In the genomic region with DNA sequence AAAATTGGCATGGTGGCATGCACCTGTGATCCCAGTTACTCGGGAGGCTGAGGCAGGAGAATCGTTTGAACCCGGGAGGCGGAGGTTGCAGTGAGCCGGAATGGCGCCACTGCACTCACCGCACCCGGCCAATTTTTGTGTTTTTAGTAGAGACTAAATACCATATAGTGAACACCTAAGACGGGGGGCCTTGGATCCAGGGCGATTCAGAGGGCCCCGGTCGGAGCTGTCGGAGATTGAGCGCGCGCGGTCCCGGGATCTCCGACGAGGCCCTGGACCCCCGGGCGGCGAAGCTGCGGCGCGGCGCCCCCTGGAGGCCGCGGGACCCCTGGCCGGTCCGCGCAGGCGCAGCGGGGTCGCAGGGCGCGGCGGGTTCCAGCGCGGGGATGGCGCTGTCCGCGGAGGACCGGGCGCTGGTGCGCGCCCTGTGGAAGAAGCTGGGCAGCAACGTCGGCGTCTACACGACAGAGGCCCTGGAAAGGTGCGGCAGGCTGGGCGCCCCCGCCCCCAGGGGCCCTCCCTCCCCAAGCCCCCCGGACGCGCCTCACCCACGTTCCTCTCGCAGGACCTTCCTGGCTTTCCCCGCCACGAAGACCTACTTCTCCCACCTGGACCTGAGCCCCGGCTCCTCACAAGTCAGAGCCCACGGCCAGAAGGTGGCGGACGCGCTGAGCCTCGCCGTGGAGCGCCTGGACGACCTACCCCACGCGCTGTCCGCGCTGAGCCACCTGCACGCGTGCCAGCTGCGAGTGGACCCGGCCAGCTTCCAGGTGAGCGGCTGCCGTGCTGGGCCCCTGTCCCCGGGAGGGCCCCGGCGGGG, we compare ENCODE assay signal across 8 cellular contexts. TPM values are rescaled to one million over a fixed set of nuclear protein-coding genes. Genes with fewer than 3 reads are reported as not detected.
DNase-seq lines count a peak whose midpoint lies in the region; ATAC-seq and TF ChIP-seq lines count a peak whose summit lies in the region.

A gene (plus strand): TSS at position 359 of the 820 bp plus-strand sequence. CDS start 28 bp downstream, at position 387.

- H3K27ac ChIP-seq in left lung (no peak within 1 kb of the TSS), stomach smooth muscle (ENCODE audit: low read length) (no peak within 1 kb of the TSS)

- peaks cover 21% of the 10 kb centered on the region for H3K27me3 Mint-ChIP-seq in central memory CD8-positive, alpha-beta T cell

- H3K9ac ChIP-seq in stomach smooth muscle (ENCODE audit: low read length in 2 of 2) = no peak within 1 kb of the TSS

- H3K4me3 ChIP-seq in left lung (peak within 1 kb of the TSS in 1 of 2 donors; percentile 1), stomach smooth muscle (ENCODE audit: low read length in 2 of 2) (peak within 1 kb of the TSS; percentile 49 to 61)

- H3K9me3 ChIP-seq in left lung (no peaks in the 10 kb centered on the region), stomach smooth muscle (ENCODE audit: control insufficient read depth in 2 of 2, low read length in 2 of 2) (no peaks in the 10 kb centered on the region)

- H3K27me3 ChIP-seq in left lung (peaks cover 42 to 58% of the 10 kb centered on the region in 2 donors), stomach smooth muscle (ENCODE audit: control insufficient read depth in 1 of 2, insufficient read depth in 2 of 2, low read length in 2 of 2) (peaks cover 25 to 46% of the 10 kb centered on the region in 2 donors)

- peaks cover 0 to 4% of the 10 kb centered on the region in 2 donors for H3K36me3 ChIP-seq in left lung
- H3K36me3 ChIP-seq in stomach smooth muscle (ENCODE audit: control insufficient read depth in 2 of 2, insufficient read depth in 2 of 2, low read length in 2 of 2) = no peaks in the 10 kb centered on the region

- DNase-seq in NCI-H345 (lab: John Stamatoyannopoulos, UW) (peak; percentile 28), NCI-H345 treated with DMSO at 0.1 percent for 48 hours (lab: John Stamatoyannopoulos, UW; ENCODE audit: unreplicated experiment) (no peak), SK-MEL-5 (ENCODE audit: low read depth, low spot score) (peak; percentile 35), left lung (no peak), OCI-M2 (lab: John Stamatoyannopoulos, UW; ENCODE audit: unreplicated experiment) (no peak)
- no peak for DNase-seq in central memory CD8-positive, alpha-beta T cell (ENCODE audit: low spot score in 2 of 2)

- peak within 1 kb of the TSS; percentile 48 for H3K4me3 Mint-ChIP-seq in central memory CD8-positive, alpha-beta T cell

- no peak within 1 kb of the TSS for H3K27ac Mint-ChIP-seq in central memory CD8-positive, alpha-beta T cell (ENCODE audit: low read depth)

- in situ Hi-C loops in SK-MEL-5 (cut with HindIII; ENCODE audit: low pct_unique_long_range_greater_than_20kb, low sequenced_read_pairs) = no loop called here

- intact Hi-C loops in left lung (cut with DNase I) = no loop called here

- TF ChIP-seq CTCF in left lung (IDR thresholded peaks at IDR 0.05) = peak in 1 of 2 donors; percentile 30

- H3K4me1 Mint-ChIP-seq in central memory CD8-positive, alpha-beta T cell = no peaks in the 10 kb centered on the region

- H3K9me3 Mint-ChIP-seq in central memory CD8-positive, alpha-beta T cell = no peaks in the 10 kb centered on the region

- H3K4me1 ChIP-seq in left lung (peaks cover 13 to 18% of the 10 kb centered on the region in 2 donors), stomach smooth muscle (ENCODE audit: control insufficient read depth, insufficient read depth, low read length) (peaks cover 22% of the 10 kb centered on the region)

- ATAC-seq in central memory CD8-positive, alpha-beta T cell (replicated peaks; ENCODE audit: extremely low read depth, poor library complexity, severe bottlenecking) = no peak
- ATAC-seq in left lung = peak; percentile 25
- no peak for ATAC-seq in HG03095 (IDR thresholded peaks at IDR 0.05; ENCODE audit: unreplicated experiment)

- H3K36me3 Mint-ChIP-seq in central memory CD8-positive, alpha-beta T cell (ENCODE audit: insufficient read depth) = peaks cover 5% of the 10 kb centered on the region

RNA-seq across cellular contexts. Expression of the gene that starts here (rescaled TPM):
- 2.2 and 2.5 TPM in 2 replicates for total RNA-seq in SK-MEL-5 (2014; rRNA removed; shearing (Covaris generic))
- polyA plus RNA-seq in SK-MEL-5 (2015; cell fraction: cytosol; rRNA removed) = 2.6 and 3.2 TPM in 2 replicates
- 3.2 TPM in 1 of 2 replicates, not detected in the other for polyA plus RNA-seq in SK-MEL-5 (2015; cell fraction: nucleus; rRNA removed)
- not detected for total RNA-seq in left lung

Comparison
In these comparisons a context has a peak if more than half of its experiments do, and no peak if none do; other contexts are left out.
1. DNase-seq: peak in NCI-H345 (single experiment) and SK-MEL-5 (single experiment); none in NCI-H345 treated with DMSO at 0.1 percent for 48 hours (single experiment), central memory CD8-positive, alpha-beta T cell (0 of 2), left lung (0 of 2) and OCI-M2 (single experiment).
2. Peak in ATAC-seq in left lung; RNA of the gene not detected or under 1 TPM.